Comparison of ENCODE assay signal across 11 cellular contexts in genomic region chr17:40179923-40180659, GRCh38. TPM values are rescaled to one million over a fixed set of nuclear protein-coding genes. Genes with fewer than 3 reads are reported as not detected.
A peak's percentile ranks its signal among the peaks of the same experiment; 100 is the strongest.
DNase-seq lines count a peak whose midpoint lies in the region; ATAC-seq and TF ChIP-seq lines count a peak whose summit lies in the region.
"Had no signal": no experiment of that assay in that cellular context is flagged by ENCODE, and none has a peak within 500 bp of the region (broad histone marks: within the 10 kb centered on the region; RNA-seq: fewer than 3 reads in every experiment).

No MANE protein-coding gene starts in this region.

- no peaks in the 10 kb centered on the region for H3K9me3 ChIP-seq in skeletal muscle satellite cell (replicated peaks; ENCODE audit: low read length)
- H3K9me3 ChIP-seq: left lung had no signal

- H3K4me1 ChIP-seq in skeletal muscle satellite cell (ENCODE audit: control insufficient read depth, insufficient read depth, low read length): peaks cover 24% of the 10 kb centered on the region

- POLR2A ChIA-PET in RWPE1 (lab: Yijun Ruan, JAX; ENCODE audit: low non-redundant PET): no interaction called here

- peak overlapping the region; percentile 58 for H3K4me2 ChIP-seq in skeletal muscle satellite cell (ENCODE audit: low read length)

- H3K9ac ChIP-seq in skeletal muscle satellite cell (ENCODE audit: low read depth, low read length): no peak overlapping the region

- H3K27ac ChIP-seq in RWPE1: peak overlapping the region; percentile 77
- H3K27ac ChIP-seq in epithelial cell of prostate: peak overlapping the region; percentile 97
- H3K27ac ChIP-seq: left lung had no signal

- ATAC-seq in HG03139 (IDR thresholded peaks at IDR 0.05; ENCODE audit: unreplicated experiment) (no peak), HG03095 (IDR thresholded peaks at IDR 0.05; ENCODE audit: unreplicated experiment) (no peak)

- no peak overlapping the region for H3K4me3 ChIP-seq in H7 (ENCODE audit: insufficient read depth, low read depth, low read length)
- H3K4me3 ChIP-seq in skeletal muscle satellite cell (ENCODE audit: low read length): no peak overlapping the region
- H3K4me3 ChIP-seq: left lung had no signal

- DNase-seq in H7 (peak; percentile 57), RWPE1 (ENCODE audit: low spot score) (peak; percentile 78), epithelial cell of prostate (ENCODE audit: low read depth, low spot score) (no peak), NOMO-1 (lab: John Stamatoyannopoulos, UW; ENCODE audit: unreplicated experiment in 2 of 2) (no peak)
- no peak for DNase-seq in stimulated activated CD4-positive, alpha-beta T cell treated with anti-CD3 and anti-CD28 coated beads, Interleukin-15, amount 100 ng/mL, for 24 hours
- DNase-seq: GF-D8, NCI-H2081 had no signal

- CTCF ChIA-PET in RWPE1 (lab: Yijun Ruan, JAX): interaction anchor here (0.6 to 1.9 kb wide), 3 partner anchors 12 to 175 kb away, joined by 4 to 5 read pairs (median 4); partner anchors contain the start of gene WIPF2

- H3K27me3 ChIP-seq in H7 (ENCODE audit: control insufficient read depth, insufficient read depth, low read length): no peaks in the 10 kb centered on the region; the same call in 1 of the 2 replicates
- no peaks in the 10 kb centered on the region for H3K27me3 ChIP-seq in skeletal muscle satellite cell (ENCODE audit: control insufficient read depth, insufficient read depth, low read length)

- H3K36me3 ChIP-seq in H7 (replicated peaks; ENCODE audit: control insufficient read depth, insufficient read depth, low read length): 0 out of 2 replicates have a peak, but pooled peaks cover 1% of the 10 kb centered on the region
- peaks cover 7% of the 10 kb centered on the region for H3K36me3 ChIP-seq in skeletal muscle satellite cell (ENCODE audit: insufficient read depth, low read length)

- no peak for TF ChIP-seq CTCF in RWPE1 (conservative IDR thresholded peaks at IDR 0.05; ENCODE audit: low read depth)

RNA-seq across cellular contexts. Expression of gene RAPGEFL1, which starts 2.8 kb away (rescaled TPM):
- 3.9 and 5.4 TPM in 2 replicates for total RNA-seq in H7 (2014; rRNA removed; shearing (Covaris generic))
- total RNA-seq in skeletal muscle satellite cell (2012; rRNA removed): 0.66 and 1.3 TPM in 2 replicates

RNA-seq across cellular contexts. Expression of gene WIPF2, which starts 39.0 kb away (rescaled TPM):
- total RNA-seq in H7 (2014; rRNA removed; shearing (Covaris generic)): 3.7 and 5.4 TPM in 2 replicates
- total RNA-seq in skeletal muscle satellite cell (2012; rRNA removed): 4.8 and 5.6 TPM in 2 replicates

RNA-seq across cellular contexts. Expression of gene CASC3, which starts 39.8 kb away (rescaled TPM):
- total RNA-seq in H7 (2014; rRNA removed; shearing (Covaris generic)): 55.4 and 76.0 TPM in 2 replicates
- 34.7 and 35.2 TPM in 2 replicates for total RNA-seq in skeletal muscle satellite cell (2012; rRNA removed)

RNA-seq across cellular contexts. Expression of gene MSL1, which starts 58.3 kb away (rescaled TPM):
- total RNA-seq in H7 (2014; rRNA removed; shearing (Covaris generic)): 44.2 and 70.0 TPM in 2 replicates
- total RNA-seq in skeletal muscle satellite cell (2012; rRNA removed): 40.0 and 42.8 TPM in 2 replicates

Comparison
In these comparisons a context has a peak if more than half of its experiments do, and no peak if none do; other contexts are left out.
1. DNase-seq: peak in H7 (single experiment) and RWPE1 (single experiment); none in epithelial cell of prostate (single experiment), stimulated activated CD4-positive, alpha-beta T cell treated with anti-CD3 and anti-CD28 coated beads, Interleukin-15, amount 100 ng/mL, for 24 hours (single experiment) and NOMO-1 (0 of 2).